In genomic region chr22:39654527-39654926, GRCh38 we compare ENCODE assay signal across 26 cellular contexts.
"Had no signal": no experiment of that assay in that cellular context is flagged by ENCODE, and none has a peak within 500 bp of the region (broad histone marks: within the 10 kb centered on the region; RNA-seq: fewer than 3 reads in every experiment).

No MANE protein-coding gene starts in this region.

- ATAC-seq: esophagus mucosa; gastroesophageal sphincter; heart left ventricle; left cardiac atrium; left lung; naive thymus-derived CD4-positive, alpha-beta T cell; right cardiac atrium; stimulated activated naive B cell treated with anti-CD40 and anti-IgM and Interleukin-4, amounts not matched to agents 10 μg/mL and 1 μg/mL and 100 μg/mL, for 72 hours; stimulated activated naive CD8-positive, alpha-beta T cell treated with anti-CD3 and anti-CD28 coated beads, Interleukin-15, amount 100 ng/mL, for 72 hours had no signal

- H3K4me2 ChIP-seq: hepatocyte had no signal

- H3K9me3 ChIP-seq: left lung, ovary, psoas muscle, sigmoid colon, thyroid gland, vagina had no signal

- H3K4me3 ChIP-seq: dorsolateral prefrontal cortex, gastroesophageal sphincter, heart left ventricle, hepatocyte, left lung, ovary, psoas muscle, sigmoid colon, thyroid gland, vagina had no signal

- H3K27ac ChIP-seq: dorsolateral prefrontal cortex, epithelial cell of prostate, gastroesophageal sphincter, heart left ventricle, hepatocyte, left lung, ovary, psoas muscle, sigmoid colon, thyroid gland, vagina had no signal

- H3K36me3 ChIP-seq: gastroesophageal sphincter, heart left ventricle, left lung, ovary, sigmoid colon, thyroid gland, vagina had no signal

- DNase-seq: dorsolateral prefrontal cortex; effector CD4-positive, alpha-beta T cell; foreskin fibroblast; heart left ventricle; left cardiac atrium; left lung; mesendoderm; midbrain; naive thymus-derived CD4-positive, alpha-beta T cell; occipital lobe; ovary; sigmoid colon; stimulated activated CD4-positive, alpha-beta T cell treated with anti-CD3 and anti-CD28 coated beads, Interleukin-2, amount 100 ng/mL, for 24 hours; stimulated activated CD4-positive, alpha-beta T cell treated with anti-CD3 and anti-CD28 coated beads, Interleukin-4, amount 100 ng/mL, for 4 hours; stimulated activated naive B cell treated with anti-CD40 and anti-IgM and Interleukin-4, amounts not matched to agents 10 μg/mL and 1 μg/mL and 100 μg/mL, for 72 hours; stimulated activated naive CD8-positive, alpha-beta T cell treated with anti-CD3 and anti-CD28 coated beads, Interleukin-15, amount 100 ng/mL, for 72 hours; thyroid gland; trophoblast cell had no signal

- H3K79me2 ChIP-seq: hepatocyte had no signal

- H3K4me3 Mint-ChIP-seq: nephron; stimulated activated naive B cell treated with anti-CD40 and anti-IgM and Interleukin-4, amounts not matched to agents 10 μg/mL and 1 μg/mL and 100 μg/mL, for 72 hours; stimulated activated naive CD8-positive, alpha-beta T cell treated with anti-CD3 and anti-CD28 coated beads, Interleukin-15, amount 100 ng/mL, for 72 hours had no signal

- H3K9me3 Mint-ChIP-seq: naive thymus-derived CD4-positive, alpha-beta T cell; nephron; stimulated activated naive B cell treated with anti-CD40 and anti-IgM and Interleukin-4, amounts not matched to agents 10 μg/mL and 1 μg/mL and 100 μg/mL, for 72 hours; stimulated activated naive CD8-positive, alpha-beta T cell treated with anti-CD3 and anti-CD28 coated beads, Interleukin-15, amount 100 ng/mL, for 72 hours had no signal

- H2AFZ ChIP-seq: hepatocyte had no signal

- H3K4me1 Mint-ChIP-seq: stimulated activated naive B cell treated with anti-CD40 and anti-IgM and Interleukin-4, amounts not matched to agents 10 μg/mL and 1 μg/mL and 100 μg/mL, for 72 hours had no signal

- H3K36me3 Mint-ChIP-seq: stimulated activated naive B cell treated with anti-CD40 and anti-IgM and Interleukin-4, amounts not matched to agents 10 μg/mL and 1 μg/mL and 100 μg/mL, for 72 hours had no signal

- H3K4me1 ChIP-seq: gastroesophageal sphincter, heart left ventricle, left lung, psoas muscle, thyroid gland, vagina had no signal

- H3K27me3 ChIP-seq: ovary, thyroid gland, vagina had no signal

- H3K27ac Mint-ChIP-seq: nephron; stimulated activated naive B cell treated with anti-CD40 and anti-IgM and Interleukin-4, amounts not matched to agents 10 μg/mL and 1 μg/mL and 100 μg/mL, for 72 hours had no signal
